In genomic region chr6:30735668-30736314, GRCh38 we compare ENCODE assay signal across 7 cellular contexts. TPM values are rescaled to one million over a fixed set of nuclear protein-coding genes. Genes with fewer than 3 reads are reported as not detected.
DNase-seq lines count a peak whose midpoint lies in the region; ATAC-seq, FAIRE-seq and TF ChIP-seq lines count a peak whose summit lies in the region.

No MANE protein-coding gene starts in this region.

- H3K4me1 Mint-ChIP-seq in activated B cell treated with CpG ODN at 0.5 μM for 24 hours: peaks cover 38% of the 10 kb centered on the region
- peaks cover 44% of the 10 kb centered on the region in 2 donors for H3K4me1 Mint-ChIP-seq in natural killer cell

- intact Hi-C loops in activated B cell treated with CpG ODN at 0.5 μM for 24 hours (cut with micrococcal nuclease): no loop called here
- intact Hi-C loops in natural killer cell (cut with micrococcal nuclease): no loop called here
- intact Hi-C loops in Right ventricle myocardium superior (cut with DNase I): no loop called here

- H3K27ac Mint-ChIP-seq in activated B cell treated with CpG ODN at 0.5 μM for 24 hours (peak overlapping the region; percentile 81), natural killer cell (peak overlapping the region; percentile 90 to 94)

- H3K4me3 Mint-ChIP-seq in activated B cell treated with CpG ODN at 0.5 μM for 24 hours (peak overlapping the region; percentile 63), natural killer cell (peak overlapping the region; percentile 82)

- FAIRE-seq in GM12891 (lab: Jason Lieb, UNC): peak; percentile 31

- TF ChIP-seq POLR2A in GM12891 (IDR thresholded peaks at IDR 0.05; ENCODE audit: low read depth, low read length): no peak

- H3K27me3 Mint-ChIP-seq in activated B cell treated with CpG ODN at 0.5 μM for 24 hours (no peaks in the 10 kb centered on the region), natural killer cell (ENCODE audit: low read depth in 2 of 2) (no peaks in the 10 kb centered on the region)

- ATAC-seq in GM21723 (IDR thresholded peaks at IDR 0.05; ENCODE audit: unreplicated experiment): peak; percentile 36
- peak; percentile 54 for ATAC-seq in activated B cell treated with CpG ODN at 0.5 μM for 24 hours (ENCODE audit: low read depth)
- no peak for ATAC-seq in natural killer cell
- no peak for ATAC-seq in Right ventricle myocardium superior (ENCODE audit: poor library complexity)

- H3K9me3 Mint-ChIP-seq in activated B cell treated with CpG ODN at 0.5 μM for 24 hours (no peaks in the 10 kb centered on the region), natural killer cell (peaks cover 0 to 2% of the 10 kb centered on the region in 2 donors)

- TF ChIP-seq CTCF in activated B cell treated with CpG ODN at 0.5 μM for 24 hours (IDR thresholded peaks at IDR 0.05): no peak
- TF ChIP-seq CTCF in natural killer cell (IDR thresholded peaks at IDR 0.05): no peak

- no peak for DNase-seq in GM12891 (ENCODE audit: insufficient read length, low spot score)
- no peak for DNase-seq in activated B cell treated with CpG ODN at 0.5 μM for 24 hours
- DNase-seq in natural killer cell: no peak
- DNase-seq in Right ventricle myocardium superior: no peak
- no peak for DNase-seq in GM19240 (ENCODE audit: insufficient read length, low spot score)
- no peak for DNase-seq in COLO668 (lab: John Stamatoyannopoulos, UW; ENCODE audit: unreplicated experiment)

- CTCF ChIA-PET in activated B cell treated with CpG ODN at 0.5 μM for 24 hours (lab: Charles Lee): interaction anchor here (0.9 to 20.0 kb wide), 4 partner anchors 10 to 194 kb away, joined by 4 to 576 read pairs (median 4); partner anchors contain the start of gene DHX16

- POLR2A ChIA-PET in activated B cell treated with CpG ODN at 0.5 μM for 24 hours (lab: Charles Lee): interaction anchor here (0.9 to 1.9 kb wide), 6 partner anchors 9 to 63 kb away, joined by 3 to 14 read pairs (median 4); partner anchors contain the start of genes DHX16 and MDC1

- H3K36me3 Mint-ChIP-seq in activated B cell treated with CpG ODN at 0.5 μM for 24 hours (ENCODE audit: low read depth) (peaks cover 36% of the 10 kb centered on the region), natural killer cell (no peaks in the 10 kb centered on the region)

TF ChIP-seq in GM12891, 5 proteins besides CTCF, POLR2A, EP300 and RAD21:
- TF ChIP-seq SPI1 (IDR thresholded peaks at IDR 0.05; ENCODE audit: low read depth, low read length): peak; percentile 90
- TF ChIP-seq POLR2AphosphoS5 (IDR thresholded peaks at IDR 0.05; ENCODE audit: low read depth, low read length): no peak
TF ChIP-seq in GM12891: peak in this region for 1.

RNA-seq across cellular contexts. Expression of gene FLOT1, which starts 6.7 kb away (rescaled TPM):
- 85.4 TPM for polyA plus RNA-seq in GM12891 (2012; ENCODE audit: low read depth, missing spikeins)
- total RNA-seq in activated B cell treated with CpG ODN at 0.5 μM for 24 hours (49.1 and 52.0 TPM in 2 replicates), natural killer cell (100 to 1,000 TPM in 1 of 3 donors, 10 to 100 TPM in 2; 73.1 to 113 (median 94.2) TPM), Right ventricle myocardium superior (207 TPM)

RNA-seq across cellular contexts. Expression of gene IER3, which starts 8.6 kb away (rescaled TPM):
- polyA plus RNA-seq in GM12891 (2012; ENCODE audit: low read depth, missing spikeins): 40.8 TPM
- total RNA-seq in activated B cell treated with CpG ODN at 0.5 μM for 24 hours (3.0 and 3.3 TPM in 2 replicates), natural killer cell (100 to 1,000 TPM in 1 of 3 donors, 10 to 100 TPM in 2; 39.7 to 105 (median 66.5) TPM), Right ventricle myocardium superior (11.4 TPM)

RNA-seq across cellular contexts. Expression of gene TUBB, which starts 15.6 kb away (rescaled TPM):
- 1,137 TPM for polyA plus RNA-seq in GM12891 (2012; ENCODE audit: low read depth, missing spikeins)
- total RNA-seq in activated B cell treated with CpG ODN at 0.5 μM for 24 hours (700 and 725 TPM in 2 replicates), natural killer cell (100 to 1,000 TPM; 121 to 168 (median 127) TPM), Right ventricle myocardium superior (179 TPM)

RNA-seq across cellular contexts. Expression of gene MDC1, which starts 18.7 kb away (rescaled TPM):
- polyA plus RNA-seq in GM12891 (2012; ENCODE audit: low read depth, missing spikeins): 31.0 TPM
- total RNA-seq in activated B cell treated with CpG ODN at 0.5 μM for 24 hours (62.4 and 65.6 TPM in 2 replicates), natural killer cell (10 to 100 TPM; 61.2 to 77.0 (median 64.5) TPM), Right ventricle myocardium superior (16.4 TPM)

RNA-seq across cellular contexts. Expression of gene NRM, which starts 45.0 kb away (rescaled TPM):
- 27.2 TPM for polyA plus RNA-seq in GM12891 (2012; ENCODE audit: low read depth, missing spikeins)
- total RNA-seq in activated B cell treated with CpG ODN at 0.5 μM for 24 hours (17.4 and 17.8 TPM in 2 replicates), natural killer cell (1 to 10 TPM; 7.4 to 8.9 (median 8.7) TPM), Right ventricle myocardium superior (3.2 TPM)

Comparison
In these comparisons a context has a peak if more than half of its experiments do, and no peak if none do; other contexts are left out.
1. ATAC-seq: peak in GM21723 (single experiment) and activated B cell treated with CpG ODN at 0.5 μM for 24 hours (single experiment); none in natural killer cell (0 of 3) and Right ventricle myocardium superior (single experiment).